Comparison of ENCODE assay signal across 15 cellular contexts in genomic region chr7:110386914-110387313, GRCh38.
DNase-seq lines count a peak whose midpoint lies in the region; TF ChIP-seq lines count a peak whose summit lies in the region.
"Had no signal": no experiment of that assay in that cellular context is flagged by ENCODE, and none has a peak within 500 bp of the region (broad histone marks: within the 10 kb centered on the region; RNA-seq: fewer than 3 reads in every experiment).

No MANE protein-coding gene starts in this region.

- no peak overlapping the region for H2AK5ac ChIP-seq in mesendoderm (ENCODE audit: low read length)

- intact Hi-C loops in OCI-LY7 (cut with micrococcal nuclease; ENCODE audit: unreplicated experiment) = no loop called here
- intact Hi-C loops in activated T-helper 1 cell treated with anti-CD3 and anti-CD28 coated beads, Interleukin-12 subunit alpha, Interleukin-12 subunit beta, Interleukin-2, Interleukin-4 antibody, amounts not matched to agents 30 ng/mL and 10 ng/mL and 1 ng/mL, durations not matched to agents 14 hours and 24 hours and 36 hours (cut with micrococcal nuclease) = no loop called here

- no peak overlapping the region for H3K4me3 ChIP-seq in MG63
- H3K4me3 ChIP-seq in choroid plexus epithelial cell (ENCODE audit: low read depth, low read length) = no peak overlapping the region
- H3K4me3 ChIP-seq in mesendoderm (ENCODE audit: low read length) = no peak overlapping the region
- H3K4me3 ChIP-seq in OCI-LY7 (ENCODE audit: low read depth, low read length, poor library complexity, severe bottlenecking) = no peak overlapping the region

- no peak overlapping the region for H3K18ac ChIP-seq in mesendoderm (ENCODE audit: low read length)

- H4K8ac ChIP-seq in mesendoderm (ENCODE audit: low read depth, low read length) = no peak overlapping the region

- H3K36me3 Mint-ChIP-seq in activated T-helper 1 cell treated with anti-CD3 and anti-CD28 coated beads, Interleukin-12 subunit alpha, Interleukin-12 subunit beta, Interleukin-2, Interleukin-4 antibody, amounts not matched to agents 30 ng/mL and 10 ng/mL and 1 ng/mL, durations not matched to agents 14 hours and 24 hours and 36 hours (ENCODE audit: low read depth) = no peaks in the 10 kb centered on the region
- H3K36me3 Mint-ChIP-seq: CD8-positive, alpha-beta memory T cell had no signal

- H2BK120ac ChIP-seq in mesendoderm (ENCODE audit: low read depth, low read length) = no peak overlapping the region

- H3K79me2 ChIP-seq in mesendoderm (ENCODE audit: control insufficient read depth, insufficient read depth, low read length) (no peaks in the 10 kb centered on the region), OCI-LY7 (ENCODE audit: insufficient read depth, low read depth, low read length) (no peaks in the 10 kb centered on the region)

- H2BK5ac ChIP-seq in mesendoderm (ENCODE audit: low read length) = no peak overlapping the region

- H3K79me1 ChIP-seq in mesendoderm (ENCODE audit: low read length) = no peaks in the 10 kb centered on the region

- TF ChIP-seq CTCF in choroid plexus epithelial cell (conservative IDR thresholded peaks at IDR 0.05; ENCODE audit: low read depth, low read length) (no peak), OCI-LY7 (conservative IDR thresholded peaks at IDR 0.05; ENCODE audit: low read length) (no peak)

- no peaks in the 10 kb centered on the region for H3K9me3 Mint-ChIP-seq in activated T-helper 1 cell treated with anti-CD3 and anti-CD28 coated beads, Interleukin-12 subunit alpha, Interleukin-12 subunit beta, Interleukin-2, Interleukin-4 antibody, amounts not matched to agents 30 ng/mL and 10 ng/mL and 1 ng/mL, durations not matched to agents 14 hours and 24 hours and 36 hours
- H3K9me3 Mint-ChIP-seq: activated T-cell treated with anti-CD3 and anti-CD28 coated beads, Interleukin-2, amount 50 U/mL, for 4 hours had no signal

- no peak overlapping the region for H3K27ac ChIP-seq in mesendoderm (ENCODE audit: low read depth, low read length)
- H3K27ac ChIP-seq in OCI-LY7 (ENCODE audit: low read depth, low read length, poor library complexity, severe bottlenecking) = no peak overlapping the region

- H3K9me3 ChIP-seq in MG63 (no peaks in the 10 kb centered on the region), OCI-LY7 (ENCODE audit: low read length) (no peaks in the 10 kb centered on the region)

- no peak overlapping the region for H3K4me3 Mint-ChIP-seq in activated T-helper 1 cell treated with anti-CD3 and anti-CD28 coated beads, Interleukin-12 subunit alpha, Interleukin-12 subunit beta, Interleukin-2, Interleukin-4 antibody, amounts not matched to agents 30 ng/mL and 10 ng/mL and 1 ng/mL, durations not matched to agents 14 hours and 24 hours and 36 hours
- H3K4me3 Mint-ChIP-seq: activated T-cell treated with anti-CD3 and anti-CD28 coated beads, Interleukin-2, amount 50 U/mL, for 4 hours; CD8-positive, alpha-beta memory T cell had no signal

- H3K23ac ChIP-seq in mesendoderm (ENCODE audit: low read length) = no peak overlapping the region

- H2BK15ac ChIP-seq in mesendoderm (replicated peaks; ENCODE audit: low read depth) = no peak overlapping the region

- H3K4me2 ChIP-seq in mesendoderm (ENCODE audit: low read length) (no peak overlapping the region), OCI-LY7 (ENCODE audit: low read length) (no peak overlapping the region)

- DNase-seq in EL (peak; percentile 87), MG63 (peak; percentile 0), choroid plexus epithelial cell (ENCODE audit: low read depth) (peak; percentile 70), mesendoderm (peak; percentile 82), OCI-LY7 (ENCODE audit: low spot score) (no peak)
- DNase-seq in activated CD8-positive, alpha-beta memory T cell treated with anti-CD3 and anti-CD28 coated beads for 24 hours = no peak
- DNase-seq in activated T-helper 1 cell treated with anti-CD3 and anti-CD28 coated beads, Interleukin-12 subunit alpha, Interleukin-12 subunit beta, Interleukin-2, Interleukin-4 antibody, amounts not matched to agents 30 ng/mL and 10 ng/mL and 1 ng/mL, durations not matched to agents 14 hours and 24 hours and 36 hours (ENCODE audit: low spot score) = no peak
- DNase-seq in stimulated activated CD4-positive, alpha-beta T cell treated with anti-CD3 and anti-CD28 coated beads, Interleukin-4, amount 100 ng/mL, for 4 hours = no peak
- DNase-seq: activated CD4-positive, CD25-positive, alpha-beta regulatory T cell; activated T-cell treated with anti-CD3 and anti-CD28 coated beads, Interleukin-2, amount 50 U/mL, for 4 hours; anterior cingulate cortex; CD8-positive, alpha-beta memory T cell; hippocampal formation; NCI-H510A; right cardiac atrium had no signal

- no peak overlapping the region for H2AFZ ChIP-seq in OCI-LY7 (ENCODE audit: low read length)

- no peak overlapping the region for H3K27ac Mint-ChIP-seq in activated T-helper 1 cell treated with anti-CD3 and anti-CD28 coated beads, Interleukin-12 subunit alpha, Interleukin-12 subunit beta, Interleukin-2, Interleukin-4 antibody, amounts not matched to agents 30 ng/mL and 10 ng/mL and 1 ng/mL, durations not matched to agents 14 hours and 24 hours and 36 hours
- H3K27ac Mint-ChIP-seq: CD8-positive, alpha-beta memory T cell had no signal

- H3K4me1 Mint-ChIP-seq in activated T-helper 1 cell treated with anti-CD3 and anti-CD28 coated beads, Interleukin-12 subunit alpha, Interleukin-12 subunit beta, Interleukin-2, Interleukin-4 antibody, amounts not matched to agents 30 ng/mL and 10 ng/mL and 1 ng/mL, durations not matched to agents 14 hours and 24 hours and 36 hours (ENCODE audit: low read depth) = no peaks in the 10 kb centered on the region
- H3K4me1 Mint-ChIP-seq: CD8-positive, alpha-beta memory T cell had no signal

- H3K27me3 ChIP-seq in MG63 (no peaks in the 10 kb centered on the region), mesendoderm (ENCODE audit: insufficient read depth, low read length, poor library complexity) (no peaks in the 10 kb centered on the region)

- no peaks in the 10 kb centered on the region for H3K9me2 ChIP-seq in OCI-LY7 (ENCODE audit: insufficient read depth, low read length)

- no CpG with 5 or more reads among the region's 2 CpGs for WGBS in mesendoderm (ENCODE audit: extremely low coverage, insufficient coverage, low lambda C conversion rate)

- H3K56ac ChIP-seq in mesendoderm (ENCODE audit: low read length) = no peak overlapping the region

- H4K20me1 ChIP-seq in OCI-LY7 (ENCODE audit: insufficient read depth, low read length) = no peaks in the 10 kb centered on the region

- CTCF ChIA-PET in OCI-LY7 (lab: Charles Lee; ENCODE audit: unreplicated experiment) = no interaction called here

- peaks cover 2% of the 10 kb centered on the region for H3K4me1 ChIP-seq in mesendoderm (ENCODE audit: control insufficient read depth, low read depth, low read length)
- H3K4me1 ChIP-seq in OCI-LY7 (ENCODE audit: insufficient read depth, low read length, poor library complexity, severe bottlenecking) = no peaks in the 10 kb centered on the region

- no TSS peak for BruUV-seq in OCI-LY7 (replicated peaks; lab: Mats Ljungman, UMichigan)

- POLR2A ChIA-PET in OCI-LY7 (lab: Charles Lee) = no interaction called here

- H3K27me3 Mint-ChIP-seq in activated T-helper 1 cell treated with anti-CD3 and anti-CD28 coated beads, Interleukin-12 subunit alpha, Interleukin-12 subunit beta, Interleukin-2, Interleukin-4 antibody, amounts not matched to agents 30 ng/mL and 10 ng/mL and 1 ng/mL, durations not matched to agents 14 hours and 24 hours and 36 hours (ENCODE audit: insufficient read depth) = no peaks in the 10 kb centered on the region
- H3K27me3 Mint-ChIP-seq: CD8-positive, alpha-beta memory T cell had no signal

- H3K9ac ChIP-seq in mesendoderm (ENCODE audit: low read length) = no peak overlapping the region

- H3K36me3 ChIP-seq in MG63 (no peaks in the 10 kb centered on the region), mesendoderm (ENCODE audit: control insufficient read depth, insufficient read depth, low read length) (no peaks in the 10 kb centered on the region), OCI-LY7 (ENCODE audit: insufficient read depth, low read length) (no peaks in the 10 kb centered on the region)

- H3K4ac ChIP-seq in mesendoderm (ENCODE audit: low read depth, low read length) = no peak overlapping the region

- H4K5ac ChIP-seq in mesendoderm (ENCODE audit: low read length) = no peak overlapping the region

Comparison
In these comparisons a context has a peak if more than half of its experiments do, and no peak if none do; other contexts are left out.
1. DNase-seq: peak in EL (single experiment), MG63 (single experiment), choroid plexus epithelial cell (single experiment) and mesendoderm (single experiment); none in activated CD8-positive, alpha-beta memory T cell treated with anti-CD3 and anti-CD28 coated beads for 24 hours (single experiment), OCI-LY7 (single experiment), activated T-helper 1 cell treated with anti-CD3 and anti-CD28 coated beads, Interleukin-12 subunit alpha, Interleukin-12 subunit beta, Interleukin-2, Interleukin-4 antibody, amounts not matched to agents 30 ng/mL and 10 ng/mL and 1 ng/mL, durations not matched to agents 14 hours and 24 hours and 36 hours (single experiment) and stimulated activated CD4-positive, alpha-beta T cell treated with anti-CD3 and anti-CD28 coated beads, Interleukin-4, amount 100 ng/mL, for 4 hours (0 of 2).